Comparison of ENCODE assay signal across 9 cellular contexts in genomic region chr13:33554919-33555791, GRCh38.
A peak's percentile ranks its signal among the peaks of the same experiment; 100 is the strongest.
DNase-seq lines count a peak whose midpoint lies in the region; ATAC-seq and TF ChIP-seq lines count a peak whose summit lies in the region.
"Had no signal": no experiment of that assay in that cellular context is flagged by ENCODE, and none has a peak within 500 bp of the region (broad histone marks: within the 10 kb centered on the region; RNA-seq: fewer than 3 reads in every experiment).

No MANE protein-coding gene starts in this region.

- H3K9me3 Mint-ChIP-seq in Caco-2 (ENCODE audit: unreplicated experiment) = no peaks in the 10 kb centered on the region

- WGBS in testis, 2 donors = 55 to 69% methylated on average over 3 of the region's 3 CpGs

- no peaks in the 10 kb centered on the region for H3K27me3 Mint-ChIP-seq in Caco-2 (ENCODE audit: insufficient read depth, unreplicated experiment)

- BruUV-seq in A673 (replicated peaks; lab: Mats Ljungman, UMichigan) (no TSS peak), Caco-2 (replicated peaks; lab: Mats Ljungman, UMichigan) (no TSS peak)

- ATAC-seq in GM19023 (IDR thresholded peaks at IDR 0.05; ENCODE audit: unreplicated experiment) = peak; percentile 80
- peak; percentile 68 for ATAC-seq in HG03565 (IDR thresholded peaks at IDR 0.05; ENCODE audit: unreplicated experiment)

- H3K27me3 ChIP-seq in osteoblast (ENCODE audit: insufficient read depth, low read length) (no peaks in the 10 kb centered on the region), A673 (replicated peaks; ENCODE audit: insufficient read depth, low read depth, low read length, poor library complexity) (no peaks in the 10 kb centered on the region), Caco-2 (replicated peaks; ENCODE audit: control insufficient read depth, insufficient read depth, low read length) (no peaks in the 10 kb centered on the region), testis (no peaks in the 10 kb centered on the region)

- H3K36me3 Mint-ChIP-seq in Caco-2 (ENCODE audit: insufficient read depth, unreplicated experiment) = no peaks in the 10 kb centered on the region

- no peaks in the 10 kb centered on the region for H3K9me3 ChIP-seq in HEK293 (ENCODE audit: control insufficient read depth, insufficient read depth, low read depth, low read length)
- H3K9me3 ChIP-seq in osteoblast (ENCODE audit: low read depth, low read length) = no peaks in the 10 kb centered on the region
- no peaks in the 10 kb centered on the region for H3K9me3 ChIP-seq in A673 (ENCODE audit: low read depth, low read length, poor library complexity, severe bottlenecking)
- no peaks in the 10 kb centered on the region for H3K9me3 ChIP-seq in Caco-2
- H3K9me3 ChIP-seq in testis = no peaks in the 10 kb centered on the region

- peak overlapping the region; percentile 54 for H2AFZ ChIP-seq in osteoblast (ENCODE audit: low read length)

- H3K27ac ChIP-seq in HEK293 (ENCODE audit: extremely low read depth, low read depth, low read length) (no peak overlapping the region), osteoblast (ENCODE audit: low read depth, low read length) (no peak overlapping the region), A673 (ENCODE audit: low read depth, low read length, poor library complexity, severe bottlenecking) (no peak overlapping the region), testis (peak overlapping the region in 1 of 2 donors; percentile 13)

- H3K4me3 Mint-ChIP-seq in Caco-2 (ENCODE audit: unreplicated experiment) = no peak overlapping the region

- no peak overlapping the region for H3K4me3 ChIP-seq in HEK293 (ENCODE audit: low read depth, low read length)
- no peak overlapping the region for H3K4me3 ChIP-seq in osteoblast (ENCODE audit: insufficient read depth, low read length)
- H3K4me3 ChIP-seq in A673 (ENCODE audit: low read depth, low read length, poor library complexity, severe bottlenecking) = no peak overlapping the region
- H3K4me3 ChIP-seq in Caco-2 (ENCODE audit: low read depth, low read length) = no peak overlapping the region
- no peak overlapping the region for H3K4me3 ChIP-seq in testis

- CTCF ChIA-PET in HEK293 (lab: Yijun Ruan, JAX) (interaction anchor here (1.4 kb wide), 1 partner anchor 12 kb away, joined by 3 read pairs; no protein-coding TSS in a partner anchor), A673 (lab: Charles Lee) (no interaction called here), Caco-2 (lab: Charles Lee) (no interaction called here)

- H3K27ac Mint-ChIP-seq in Caco-2 (ENCODE audit: unreplicated experiment) = no peak overlapping the region

- no peaks in the 10 kb centered on the region for H4K20me1 ChIP-seq in osteoblast (ENCODE audit: insufficient read depth, low read length)

- intact Hi-C loops in A673 (cut with micrococcal nuclease; ENCODE audit: unreplicated experiment) = no loop called here
- intact Hi-C loops in Caco-2 (cut with micrococcal nuclease; ENCODE audit: unreplicated experiment) = no loop called here
- intact Hi-C loops in testis (cut with DNase I; ENCODE audit: low total_unique reads) = no loop called here

- POLR2A ChIA-PET in HEK293 (lab: Yijun Ruan, JAX) (interaction anchor here (0.5 kb wide), 1 partner anchor 1699 kb away, joined by 3 read pairs; no protein-coding TSS in a partner anchor), A673 (lab: Charles Lee; ENCODE audit: low non-redundant PET) (interaction anchor here (0.5 kb wide), 1 partner anchor 207 kb away, joined by 3 read pairs; no protein-coding TSS in a partner anchor), Caco-2 (lab: Charles Lee) (no interaction called here)

- no peaks in the 10 kb centered on the region for H3K79me2 ChIP-seq in osteoblast (ENCODE audit: insufficient read depth, low read length)

- H3K4me2 ChIP-seq in osteoblast (ENCODE audit: insufficient read depth, low read length) = no peak overlapping the region

- TF ChIP-seq CTCF in HEK293 (tag by site-specific recombination; IDR thresholded peaks at IDR 0.05) (no peak), osteoblast (IDR thresholded peaks at IDR 0.05; ENCODE audit: extremely low read depth, low read depth, low read length) (no peak), A673 (conservative IDR thresholded peaks at IDR 0.05; ENCODE audit: low read depth, low read length) (no peak), Caco-2 (IDR thresholded peaks at IDR 0.05; ENCODE audit: insufficient read depth in 1 of 2, low read depth in 1 of 2, low read length in 1 of 2, severe bottlenecking in 1 of 2, unreplicated experiment in 1 of 2) (no peak), testis (IDR thresholded peaks at IDR 0.05) (no peak)

- TF ChIP-seq POLR2A in testis (IDR thresholded peaks at IDR 0.05) = no peak

- H3K4me1 ChIP-seq in HEK293 (ENCODE audit: control insufficient read depth, insufficient read depth, low read length) (no peaks in the 10 kb centered on the region), osteoblast (ENCODE audit: insufficient read depth, low read length) (no peaks in the 10 kb centered on the region), A673 (ENCODE audit: insufficient read depth, low read length, poor library complexity, severe bottlenecking) (no peaks in the 10 kb centered on the region), Caco-2 (no peaks in the 10 kb centered on the region), testis (peaks cover 4% of the 10 kb centered on the region)

- DNase-seq in osteoblast (ENCODE audit: insufficient read length, low spot score, missing footprints) = no peak
- no peak for DNase-seq in A673 (ENCODE audit: low spot score)
- DNase-seq in Caco-2 = no peak
- DNase-seq in testis = no peak
- DNase-seq: aorta, NCI-H2029 had no signal

- no peaks in the 10 kb centered on the region for H3K36me3 ChIP-seq in HEK293 (ENCODE audit: control insufficient read depth in 2 of 2, insufficient read depth in 1 of 2, low read length in 2 of 2)
- no peaks in the 10 kb centered on the region for H3K36me3 ChIP-seq in osteoblast (ENCODE audit: insufficient read depth, low read length)
- H3K36me3 ChIP-seq in A673 (ENCODE audit: insufficient read depth, low read length, poor library complexity, severe bottlenecking) = no peaks in the 10 kb centered on the region
- no peaks in the 10 kb centered on the region for H3K36me3 ChIP-seq in Caco-2 (ENCODE audit: control insufficient read depth, insufficient read depth, low read length)
- H3K36me3 ChIP-seq in testis (ENCODE audit: low read depth, missing control alignments) = no peaks in the 10 kb centered on the region

- no peaks in the 10 kb centered on the region for H3K4me1 Mint-ChIP-seq in Caco-2 (ENCODE audit: low read depth, unreplicated experiment)

TF ChIP-seq in HEK293, 187 proteins besides CTCF, POLR2A, EP300 and RAD21:
- TF ChIP-seq, protein P1, sequence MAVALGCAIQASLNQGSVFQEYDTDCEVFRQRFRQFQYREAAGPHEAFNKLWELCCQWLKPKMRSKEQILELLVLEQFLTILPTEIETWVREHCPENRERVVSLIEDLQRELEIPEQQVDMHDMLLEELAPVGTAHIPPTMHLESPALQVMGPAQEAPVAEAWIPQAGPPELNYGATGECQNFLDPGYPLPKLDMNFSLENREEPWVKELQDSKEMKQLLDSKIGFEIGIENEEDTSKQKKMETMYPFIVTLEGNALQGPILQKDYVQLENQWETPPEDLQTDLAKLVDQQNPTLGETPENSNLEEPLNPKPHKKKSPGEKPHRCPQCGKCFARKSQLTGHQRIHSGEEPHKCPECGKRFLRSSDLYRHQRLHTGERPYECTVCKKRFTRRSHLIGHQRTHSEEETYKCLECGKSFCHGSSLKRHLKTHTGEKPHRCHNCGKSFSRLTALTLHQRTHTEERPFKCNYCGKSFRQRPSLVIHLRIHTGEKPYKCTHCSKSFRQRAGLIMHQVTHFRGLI (tag by site-specific recombination; IDR thresholded peaks at IDR 0.05) = peak; percentile 95
- TF ChIP-seq, protein P2, sequence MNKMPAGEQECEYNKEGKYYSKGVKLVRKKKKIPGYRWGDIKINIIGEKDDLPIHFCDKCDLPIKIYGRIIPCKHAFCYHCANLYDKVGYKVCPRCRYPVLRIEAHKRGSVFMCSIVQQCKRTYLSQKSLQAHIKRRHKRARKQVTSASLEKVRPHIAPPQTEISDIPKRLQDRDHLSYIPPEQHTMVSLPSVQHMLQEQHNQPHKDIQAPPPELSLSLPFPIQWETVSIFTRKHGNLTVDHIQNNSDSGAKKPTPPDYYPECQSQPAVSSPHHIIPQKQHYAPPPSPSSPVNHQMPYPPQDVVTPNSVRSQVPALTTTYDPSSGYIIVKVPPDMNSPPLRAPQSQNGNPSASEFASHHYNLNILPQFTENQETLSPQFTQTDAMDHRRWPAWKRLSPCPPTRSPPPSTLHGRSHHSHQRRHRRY (tag by site-specific recombination; IDR thresholded peaks at IDR 0.05) = no peak
- TF ChIP-seq ZNF274 (IDR thresholded peaks at IDR 0.05; ENCODE audit: low read length) (no peak), ZNF274 (tag by site-specific recombination; IDR thresholded peaks at IDR 0.05; ENCODE audit: borderline replicate concordance) (no peak)
